ENCODE assay signal across 18 cellular contexts in the genomic region with DNA sequence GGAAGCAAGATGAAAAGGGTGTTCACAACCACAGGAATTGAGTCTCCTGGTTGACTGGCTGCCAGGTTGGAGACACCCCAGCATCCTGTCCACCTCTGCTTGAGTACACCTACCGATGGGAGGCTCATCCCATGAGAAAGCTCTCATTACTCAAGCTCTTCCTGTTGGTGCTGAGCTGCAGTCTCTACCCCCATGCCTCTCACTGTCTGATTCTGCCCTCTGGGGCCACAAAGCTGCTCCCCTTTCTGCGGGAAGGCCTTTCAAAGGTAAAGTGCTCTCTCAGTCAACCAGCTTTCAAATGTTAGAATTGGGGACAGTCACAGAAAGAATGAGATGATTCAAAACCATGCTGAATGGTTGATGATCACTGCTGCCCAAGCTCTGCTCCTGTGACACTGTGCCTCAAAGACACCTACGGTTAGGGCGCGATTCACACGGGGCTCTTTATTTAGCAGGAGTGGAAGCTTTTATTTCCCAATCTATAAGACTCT.
DNase-seq lines count a peak whose midpoint lies in the region; ATAC-seq and TF ChIP-seq lines count a peak whose summit lies in the region.
"Had no signal": no experiment of that assay in that cellular context is flagged by ENCODE, and none has a peak within 500 bp of the region (broad histone marks: within the 10 kb centered on the region; RNA-seq: fewer than 3 reads in every experiment).

No MANE protein-coding gene starts in this region.

- no peak overlapping the region for H3K4me3 Mint-ChIP-seq in effector memory CD8-positive, alpha-beta T cell
- H3K4me3 Mint-ChIP-seq in stimulated activated naive CD8-positive, alpha-beta T cell treated with anti-CD3 and anti-CD28 coated beads, Interleukin-15, Interleukin-2, amounts not matched to agents 100 ng/mL and 50 ng/mL, for 24 hours, result no peak overlapping the region
- H3K4me3 Mint-ChIP-seq: immature natural killer cell; T-helper 1 cell treated with Interleukin-12 subunit alpha and Interleukin-12 subunit beta and Interleukin-4 antibody, amounts not matched to agents 30 μg/mL and 1 μg/mL, for 36 hours had no signal

- no peak for TF ChIP-seq POLR2A in thyroid gland (IDR thresholded peaks at IDR 0.05)

- H3K4me1 ChIP-seq in cardiac muscle cell (ENCODE audit: low read depth), result peaks cover 49% of the 10 kb centered on the region
- peaks cover 30% of the 10 kb centered on the region for H3K4me1 ChIP-seq in left ventricle myocardium inferior
- peaks cover 10 to 19% of the 10 kb centered on the region in 2 donors for H3K4me1 ChIP-seq in thyroid gland

- H3K9me3 ChIP-seq in cardiac muscle cell (ENCODE audit: low read depth) (no peaks in the 10 kb centered on the region), left ventricle myocardium inferior (replicated peaks) (no peaks in the 10 kb centered on the region), thyroid gland (no peaks in the 10 kb centered on the region)
- H3K9me3 ChIP-seq: HAP-1, right atrium auricular region, tibial artery had no signal

- no peak overlapping the region for H3K4me3 ChIP-seq in cardiac muscle cell
- H3K4me3 ChIP-seq in left ventricle myocardium inferior, result no peak overlapping the region
- H3K4me3 ChIP-seq in thyroid gland (replicated peaks in 1 of 3), result no peak overlapping the region
- H3K4me3 ChIP-seq: HAP-1, right atrium auricular region, tibial artery had no signal

- H3K36me3 ChIP-seq in cardiac muscle cell (no peaks in the 10 kb centered on the region), left ventricle myocardium inferior (no peaks in the 10 kb centered on the region), thyroid gland (no peaks in the 10 kb centered on the region)
- H3K36me3 ChIP-seq: HAP-1, right atrium auricular region, tibial artery, WERI-Rb-1 had no signal

- no peaks in the 10 kb centered on the region for H3K27me3 ChIP-seq in cardiac muscle cell
- no peaks in the 10 kb centered on the region for H3K27me3 ChIP-seq in left ventricle myocardium inferior (ENCODE audit: low read depth)
- no peaks in the 10 kb centered on the region for H3K27me3 ChIP-seq in thyroid gland
- H3K27me3 ChIP-seq: right atrium auricular region, tibial artery had no signal

- H3K27me3 Mint-ChIP-seq in effector memory CD8-positive, alpha-beta T cell, result no peaks in the 10 kb centered on the region
- no peaks in the 10 kb centered on the region for H3K27me3 Mint-ChIP-seq in stimulated activated naive CD8-positive, alpha-beta T cell treated with anti-CD3 and anti-CD28 coated beads, Interleukin-15, Interleukin-2, amounts not matched to agents 100 ng/mL and 50 ng/mL, for 24 hours

- H3K27ac ChIP-seq in cardiac muscle cell (peak overlapping the region; percentile 99), left ventricle myocardium inferior (replicated peaks) (no peak overlapping the region), thyroid gland (no peak overlapping the region)
- H3K27ac ChIP-seq: tibial artery, WERI-Rb-1 had no signal

- TF ChIP-seq CTCF in cardiac muscle cell (IDR thresholded peaks at IDR 0.05; ENCODE audit: low read depth, low read length) (no peak), left ventricle myocardium inferior (IDR thresholded peaks at IDR 0.05; ENCODE audit: borderline replicate concordance) (no peak), thyroid gland (IDR thresholded peaks at IDR 0.05) (no peak)

- peaks cover 3% of the 10 kb centered on the region for H3K36me3 Mint-ChIP-seq in effector memory CD8-positive, alpha-beta T cell (ENCODE audit: insufficient read depth)
- H3K36me3 Mint-ChIP-seq in stimulated activated naive CD8-positive, alpha-beta T cell treated with anti-CD3 and anti-CD28 coated beads, Interleukin-15, Interleukin-2, amounts not matched to agents 100 ng/mL and 50 ng/mL, for 24 hours (ENCODE audit: low read depth), result no peaks in the 10 kb centered on the region
- H3K36me3 Mint-ChIP-seq: immature natural killer cell had no signal

- DNase-seq in cardiac muscle cell (ENCODE audit: low read depth in 1 of 2, low spot score in 1 of 2) (no peak), left ventricle myocardium inferior (no peak), thyroid gland (no peak), D341Med (ENCODE audit: low spot score) (no peak)
- no peak for DNase-seq in effector memory CD8-positive, alpha-beta T cell
- DNase-seq: cortex of kidney, immature natural killer cell, NCI-H1694, NCI-H345, occipital lobe, PC-3, tibial artery, WERI-Rb-1 had no signal

- H3K4me1 Mint-ChIP-seq in effector memory CD8-positive, alpha-beta T cell (ENCODE audit: low read depth in 2 of 2), result peaks cover 5 to 9% of the 10 kb centered on the region in 2 donors
- peaks cover 16% of the 10 kb centered on the region for H3K4me1 Mint-ChIP-seq in stimulated activated naive CD8-positive, alpha-beta T cell treated with anti-CD3 and anti-CD28 coated beads, Interleukin-15, Interleukin-2, amounts not matched to agents 100 ng/mL and 50 ng/mL, for 24 hours (ENCODE audit: low read depth)

- WGBS in thyroid gland, 2 donors, result 76 to 81% methylated on average over 6 of the region's 6 CpGs

- ATAC-seq in HG02610 (IDR thresholded peaks at IDR 0.05; ENCODE audit: unreplicated experiment), result peak; percentile 26
- no peak for ATAC-seq in effector memory CD8-positive, alpha-beta T cell (replicated peaks)
- ATAC-seq: PC-3 had no signal

- no peaks in the 10 kb centered on the region for H3K9me3 Mint-ChIP-seq in effector memory CD8-positive, alpha-beta T cell
- no peaks in the 10 kb centered on the region for H3K9me3 Mint-ChIP-seq in stimulated activated naive CD8-positive, alpha-beta T cell treated with anti-CD3 and anti-CD28 coated beads, Interleukin-15, Interleukin-2, amounts not matched to agents 100 ng/mL and 50 ng/mL, for 24 hours
- H3K9me3 Mint-ChIP-seq: immature natural killer cell; T-helper 1 cell treated with Interleukin-12 subunit alpha and Interleukin-12 subunit beta and Interleukin-4 antibody, amounts not matched to agents 30 μg/mL and 1 μg/mL, for 36 hours had no signal

- intact Hi-C loops in left ventricle myocardium inferior (cut with micrococcal nuclease) (no loop called here), thyroid gland (cut with DNase I) (no loop called here)

- peak overlapping the region; percentile 15 to 58 for H3K27ac Mint-ChIP-seq in effector memory CD8-positive, alpha-beta T cell
- peak overlapping the region; percentile 45 for H3K27ac Mint-ChIP-seq in stimulated activated naive CD8-positive, alpha-beta T cell treated with anti-CD3 and anti-CD28 coated beads, Interleukin-15, Interleukin-2, amounts not matched to agents 100 ng/mL and 50 ng/mL, for 24 hours
- H3K27ac Mint-ChIP-seq: immature natural killer cell; T-helper 1 cell treated with Interleukin-12 subunit alpha and Interleukin-12 subunit beta and Interleukin-4 antibody, amounts not matched to agents 30 μg/mL and 1 μg/mL, for 36 hours had no signal
